ENCODE assay signal across 19 cellular contexts in the genomic region with DNA sequence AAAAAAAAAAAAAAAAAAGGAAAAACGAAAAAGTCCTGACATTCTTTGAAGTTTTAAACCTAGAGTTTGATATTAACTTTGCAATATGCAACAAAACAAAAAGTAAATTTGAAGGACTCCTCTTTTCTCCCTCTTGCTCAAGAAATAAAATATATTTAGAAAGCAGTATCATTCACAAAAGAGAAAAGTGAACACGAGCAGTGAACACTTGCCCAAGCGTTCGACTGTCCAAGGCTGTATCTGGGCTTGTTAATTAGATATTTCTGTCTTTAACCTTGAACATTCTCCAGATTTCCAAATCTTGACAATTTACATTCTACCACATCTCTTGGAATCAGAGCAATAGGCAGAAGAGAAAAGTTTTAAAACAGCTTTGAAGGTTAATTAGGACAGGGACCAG.
DNase-seq lines count a peak whose midpoint lies in the region; ATAC-seq and TF ChIP-seq lines count a peak whose summit lies in the region.
"Had no signal": no experiment of that assay in that cellular context is flagged by ENCODE, and none has a peak within 500 bp of the region (broad histone marks: within the 10 kb centered on the region; RNA-seq: fewer than 3 reads in every experiment).

No MANE protein-coding gene starts in this region.

- H3K9ac ChIP-seq in adipocyte (ENCODE audit: low read length) (peak overlapping the region; percentile 59), skeletal muscle tissue (ENCODE audit: low read depth in 1 of 3, low read length in 3 of 3) (no peak overlapping the region)

- H3K27me3 ChIP-seq in adipocyte (replicated peaks; ENCODE audit: control insufficient read depth, insufficient read depth, low read length) (no peaks in the 10 kb centered on the region), right atrium auricular region (no peaks in the 10 kb centered on the region), skeletal muscle tissue (ENCODE audit: control insufficient read depth in 3 of 3, insufficient read depth in 3 of 3, low read length in 3 of 3) (no peaks in the 10 kb centered on the region)
- H3K27me3 ChIP-seq: Peyer's patch had no signal

- H3K4me3 ChIP-seq in adipocyte (ENCODE audit: low read length) (peak overlapping the region; percentile 58), right atrium auricular region (no peak overlapping the region), skeletal muscle tissue (ENCODE audit: low read length in 3 of 3) (no peak overlapping the region)
- H3K4me3 ChIP-seq: Peyer's patch had no signal

- H3K27ac ChIP-seq in right atrium auricular region: peak overlapping the region; percentile 61 to 63
- H3K27ac ChIP-seq in skeletal muscle tissue (ENCODE audit: low read depth, low read length): peak overlapping the region; percentile 50
- H3K27ac ChIP-seq: C4-2B, Peyer's patch had no signal

- H3K4me1 ChIP-seq in adipocyte (ENCODE audit: control insufficient read depth, insufficient read depth, low read length) (peaks cover 29% of the 10 kb centered on the region), right atrium auricular region (peaks cover 0 to 19% of the 10 kb centered on the region in 2 donors), skeletal muscle tissue (ENCODE audit: control insufficient read depth in 3 of 3, insufficient read depth in 3 of 3, low read length in 3 of 3) (peaks cover 4 to 16% (median 6%) of the 10 kb centered on the region in 3 donors)
- H3K4me1 ChIP-seq: Peyer's patch had no signal

- intact Hi-C loops in Right ventricle myocardium superior (cut with DNase I): no loop called here
- intact Hi-C loops in Right ventricle myocardium inferior (cut with DNase I): no loop called here

- no peak for DNase-seq in Right ventricle myocardium superior
- no peak for DNase-seq in Right ventricle myocardium inferior (ENCODE audit: missing footprints)
- DNase-seq in adipocyte (ENCODE audit: low read depth): no peak
- no peak for DNase-seq in right atrium auricular region (ENCODE audit: low spot score)
- DNase-seq in NOMO-1 treated with dmso at 0.1 percent for 144 hours (lab: John Stamatoyannopoulos, UW; ENCODE audit: unreplicated experiment): no peak
- no peak for DNase-seq in SIG-M5 (lab: John Stamatoyannopoulos, UW)
- DNase-seq: CD8-positive, alpha-beta memory T cell; GF-D8; NCI-H1105 treated with DMSO at 0.1 percent for 48 hours; NCI-H2081; NCI-H2171; NCI-H345; NCI-H524; NCI-H774; NK-92 treated with Interleukin-12 subunit alpha and Interleukin-12 subunit beta, amount 100 ng/mL, for 24 hours; Peyer's patch had no signal

- no peaks in the 10 kb centered on the region for H3K9me3 ChIP-seq in adipocyte (ENCODE audit: control insufficient read depth, low read length)
- H3K9me3 ChIP-seq in right atrium auricular region: no peaks in the 10 kb centered on the region
- H3K9me3 ChIP-seq in skeletal muscle tissue (ENCODE audit: control insufficient read depth in 3 of 3, low read length in 3 of 3): no peaks in the 10 kb centered on the region
- H3K9me3 ChIP-seq: Peyer's patch had no signal

- TF ChIP-seq CTCF in right atrium auricular region (IDR thresholded peaks at IDR 0.05): no peak

- ATAC-seq in Right ventricle myocardium superior (ENCODE audit: poor library complexity) (peak; percentile 48), Right ventricle myocardium inferior (no peak), GM21390 (IDR thresholded peaks at IDR 0.05; ENCODE audit: unreplicated experiment) (no peak)

- H3K36me3 ChIP-seq in adipocyte (ENCODE audit: control insufficient read depth, insufficient read depth, low read length, severe bottlenecking): no peaks in the 10 kb centered on the region
- no peaks in the 10 kb centered on the region for H3K36me3 ChIP-seq in right atrium auricular region
- no peaks in the 10 kb centered on the region for H3K36me3 ChIP-seq in skeletal muscle tissue (ENCODE audit: control insufficient read depth in 3 of 3, insufficient read depth in 3 of 3, low read length in 3 of 3)
- H3K36me3 ChIP-seq: Peyer's patch had no signal
